In genomic region chr22:46803031-46803880, GRCh38 we compare ENCODE assay signal across 2 cellular contexts.
TF ChIP-seq lines count a peak whose summit lies in the region.

No MANE protein-coding gene starts in this region.

TF ChIP-seq in HCT116, 20 proteins besides CTCF, POLR2A, EP300 and RAD21 (continued from another document):
- TF ChIP-seq ZBTB33 (IDR thresholded peaks at IDR 0.05; ENCODE audit: extremely low read depth, insufficient replicate concordance, low read length), result no peak
- TF ChIP-seq SIN3A (IDR thresholded peaks at IDR 0.05; ENCODE audit: low read depth), result no peak
- TF ChIP-seq EGR1 (IDR thresholded peaks at IDR 0.05; ENCODE audit: low read depth), result no peak
- TF ChIP-seq SP1 (IDR thresholded peaks at IDR 0.05; ENCODE audit: low read depth), result no peak
- TF ChIP-seq CEBPB (IDR thresholded peaks at IDR 0.05; ENCODE audit: low read depth), result no peak
- TF ChIP-seq EZH2 (IDR thresholded peaks at IDR 0.05), result no peak
- TF ChIP-seq ZFX (IDR thresholded peaks at IDR 0.05), result no peak
- no peak for TF ChIP-seq ELF1 (IDR thresholded peaks at IDR 0.05; ENCODE audit: borderline replicate concordance, low read depth)
- TF ChIP-seq EZH2phosphoT487 (IDR thresholded peaks at IDR 0.05; ENCODE audit: borderline replicate concordance), result no peak
- no peak for TF ChIP-seq ZNF274 (IDR thresholded peaks at IDR 0.05; ENCODE audit: low read depth, low read length)
- no peak for TF ChIP-seq POLR2AphosphoS5 (IDR thresholded peaks at IDR 0.05; ENCODE audit: low read depth, low read length)
- no peak for TF ChIP-seq ATF3 (IDR thresholded peaks at IDR 0.05)

TF ChIP-seq in SK-N-SH, 30 proteins besides CTCF, POLR2A, EP300 and RAD21 (continued from another document):
- TF ChIP-seq, protein P1, sequence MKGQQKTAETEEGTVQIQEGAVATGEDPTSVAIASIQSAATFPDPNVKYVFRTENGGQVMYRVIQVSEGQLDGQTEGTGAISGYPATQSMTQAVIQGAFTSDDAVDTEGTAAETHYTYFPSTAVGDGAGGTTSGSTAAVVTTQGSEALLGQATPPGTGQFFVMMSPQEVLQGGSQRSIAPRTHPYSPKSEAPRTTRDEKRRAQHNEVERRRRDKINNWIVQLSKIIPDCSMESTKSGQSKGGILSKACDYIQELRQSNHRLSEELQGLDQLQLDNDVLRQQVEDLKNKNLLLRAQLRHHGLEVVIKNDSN (IDR thresholded peaks at IDR 0.05; ENCODE audit: borderline replicate concordance, low read depth), result no peak
- no peak for TF ChIP-seq GATA2 (CRISPR knock-in tag; IDR thresholded peaks at IDR 0.05)
